23 cellular contexts compared by ENCODE assay signal in the genomic region with DNA sequence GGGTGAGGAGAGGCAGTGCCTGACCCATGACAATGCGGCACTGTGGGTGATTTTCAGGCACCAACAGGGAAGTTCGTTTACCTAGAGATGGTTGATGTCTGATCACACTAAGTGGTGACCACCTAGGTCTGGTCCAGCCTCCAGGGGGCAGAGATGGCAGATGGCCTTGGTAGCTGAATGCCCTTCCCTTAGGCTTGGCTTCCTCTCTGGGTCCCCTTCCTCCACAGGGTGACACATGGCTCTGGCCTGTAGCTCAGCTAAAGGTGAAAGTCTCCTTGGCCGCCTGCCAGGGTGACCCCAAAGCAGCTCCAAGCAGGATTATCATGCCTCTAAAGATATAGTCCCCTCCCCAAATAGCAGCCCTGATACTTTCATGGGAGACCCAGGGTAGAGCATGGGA.
DNase-seq lines count a peak whose midpoint lies in the region; ATAC-seq and TF ChIP-seq lines count a peak whose summit lies in the region.
"Had no signal": no experiment of that assay in that cellular context is flagged by ENCODE, and none has a peak within 500 bp of the region (broad histone marks: within the 10 kb centered on the region; RNA-seq: fewer than 3 reads in every experiment).

No MANE protein-coding gene starts in this region.

- H3K36me3 ChIP-seq in OCI-LY3 (replicated peaks; ENCODE audit: low read depth, low read length), result no peaks in the 10 kb centered on the region
- H3K36me3 ChIP-seq: esophagus muscularis mucosa, MG63, neutrophil, SJCRH30 had no signal

- ATAC-seq in GM21528 (IDR thresholded peaks at IDR 0.05; ENCODE audit: low FRiP score, unreplicated experiment), result no peak
- ATAC-seq: left cardiac atrium; stimulated activated memory B cell treated with anti-CD40 and anti-IgM and Interleukin-4, amounts not matched to agents 10 μg/mL and 1 μg/mL and 100 μg/mL, for 72 hours had no signal

- no peaks in the 10 kb centered on the region for H3K4me1 ChIP-seq in OCI-LY3 (ENCODE audit: low read length)
- H3K4me1 ChIP-seq: esophagus muscularis mucosa, SJCRH30 had no signal

- no peak overlapping the region for H2AFZ ChIP-seq in OCI-LY3 (ENCODE audit: low read depth, low read length)
- H2AFZ ChIP-seq: PC-9 had no signal

- no peak for TF ChIP-seq POLR2A in erythroblast (IDR thresholded peaks at IDR 0.05; ENCODE audit: low read length)

- no peaks in the 10 kb centered on the region for H3K79me2 ChIP-seq in OCI-LY3 (ENCODE audit: low read length)

- no peak overlapping the region for H3K9ac ChIP-seq in OCI-LY3 (ENCODE audit: low read length)

- peak; percentile 24 for DNase-seq in ELR (ENCODE audit: low read depth)
- peak; percentile 11 to 21 for DNase-seq in erythroblast (lab: John Stamatoyannopoulos, UW)
- no peak for DNase-seq in cerebellar cortex (ENCODE audit: low spot score)
- no peak for DNase-seq in foreskin fibroblast
- no peak for DNase-seq in NCI-H187 (lab: John Stamatoyannopoulos, UW)
- DNase-seq: activated CD4-positive, alpha-beta T cell treated with anti-CD3 and anti-CD28 coated beads, Interleukin-2, amount 10 ng/mL, durations not matched to agents 7 days and 5 days; activated naive CD8-positive, alpha-beta T cell treated with anti-CD3 and anti-CD28 coated beads for 36 hours; CD4-positive, CD25-positive, alpha-beta regulatory T cell; DMS153; effector CD8-positive, alpha-beta T cell; left cardiac atrium; MG63; NCI-H1436 treated with DMSO at 0.1 percent for 48 hours; T-helper 2 cell had no signal

- no peak overlapping the region for H3K4me3 ChIP-seq in OCI-LY3 (ENCODE audit: low read length)
- no peak overlapping the region for H3K4me3 ChIP-seq in foreskin fibroblast (ENCODE audit: low read depth in 1 of 2, low read length in 2 of 2)
- H3K4me3 ChIP-seq: esophagus muscularis mucosa, MG63, PC-9, SJCRH30, skin epidermis had no signal

- H3K4me2 ChIP-seq in OCI-LY3 (ENCODE audit: low read length), result no peak overlapping the region
- H3K4me2 ChIP-seq: PC-9 had no signal

- H3K27ac ChIP-seq in 22Rv1, result no peak overlapping the region
- H3K27ac ChIP-seq in OCI-LY3 (ENCODE audit: low read length), result no peak overlapping the region
- H3K27ac ChIP-seq: esophagus muscularis mucosa, neutrophil, PC-9, SJCRH30, skin epidermis had no signal

- no peaks in the 10 kb centered on the region for H3K9me3 ChIP-seq in OCI-LY3 (ENCODE audit: insufficient read depth, low read length)
- H3K9me3 ChIP-seq: esophagus muscularis mucosa, MG63, neutrophil, SJCRH30 had no signal

- peaks cover 9% of the 10 kb centered on the region for H3K27me3 ChIP-seq in OCI-LY3 (ENCODE audit: low read depth, low read length)
- H3K27me3 ChIP-seq: MG63 had no signal

- peaks cover 6% of the 10 kb centered on the region; the same call in 1 of the 2 replicates for H4K20me1 ChIP-seq in OCI-LY3 (ENCODE audit: insufficient read depth, low read length)

- 0 out of 2 replicates have a peak, but pooled peaks have one; percentile 13 for TF ChIP-seq CTCF in 22Rv1 (IDR thresholded peaks at IDR 0.05)
- TF ChIP-seq CTCF in OCI-LY3 (IDR thresholded peaks at IDR 0.05; ENCODE audit: low read depth, low read length), result 0 out of 2 replicates have a peak, but pooled peaks have one; percentile 11
- no peak for TF ChIP-seq CTCF in foreskin fibroblast (IDR thresholded peaks at IDR 0.05; ENCODE audit: low read depth, low read length)

Comparison
In these comparisons a context has a peak if more than half of its experiments do, and no peak if none do; other contexts are left out.
1. DNase-seq: peak in ELR (single experiment) and erythroblast (2 of 2); none in cerebellar cortex (single experiment), foreskin fibroblast (0 of 2) and NCI-H187 (0 of 2).